In the genomic region with DNA sequence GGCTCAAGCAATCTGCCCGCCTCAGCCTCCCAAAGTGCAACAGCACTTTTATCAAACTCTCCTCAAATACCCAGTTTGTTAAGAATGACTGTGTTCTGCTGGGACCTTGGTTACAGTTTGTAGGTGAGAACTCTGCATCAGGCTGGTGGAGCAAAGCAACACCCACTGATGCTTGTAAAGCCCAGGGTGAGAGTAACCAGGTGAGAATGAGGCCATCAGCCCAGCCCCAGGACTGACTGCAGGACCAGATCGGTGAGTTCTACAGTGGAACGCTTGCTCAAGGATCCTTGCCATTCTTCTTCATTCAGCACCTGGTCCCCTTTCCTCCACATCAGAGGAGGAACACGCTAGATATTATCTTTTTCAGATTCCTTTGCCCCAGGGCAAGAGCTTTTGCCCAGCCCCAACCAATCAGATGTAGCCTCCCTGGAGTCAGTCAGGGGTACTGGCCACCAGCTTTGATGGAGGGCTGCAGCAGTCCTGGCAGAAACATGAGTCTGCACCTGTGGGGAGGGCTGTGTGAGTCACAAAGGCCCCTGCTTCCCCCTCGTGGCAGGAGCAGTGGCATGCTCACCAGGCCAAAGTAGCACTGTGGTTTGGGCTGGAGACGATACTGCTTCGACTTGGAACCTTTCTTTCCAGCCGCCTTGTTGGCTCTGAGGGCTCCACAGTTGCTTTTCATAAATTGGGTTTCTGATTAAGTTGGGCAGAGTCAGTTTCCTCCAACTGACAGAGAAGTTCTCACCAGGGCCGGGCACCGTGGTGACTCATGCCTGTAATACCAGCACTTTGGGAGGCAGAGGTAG, we compare ENCODE assay signal across 1 cellular context.
TF ChIP-seq lines count a peak whose summit lies in the region.

No MANE protein-coding gene starts in this region.

TF ChIP-seq in H1, 55 proteins besides CTCF, POLR2A, EP300 and RAD21:
- no peak for TF ChIP-seq SIRT6 (IDR thresholded peaks at IDR 0.05; ENCODE audit: low read length)
- no peak for TF ChIP-seq ZNF274 (IDR thresholded peaks at IDR 0.05; ENCODE audit: borderline replicate concordance, extremely low read depth, low read length)
- TF ChIP-seq TEAD4 (IDR thresholded peaks at IDR 0.05; ENCODE audit: low read depth, low read length) = no peak
- no peak for TF ChIP-seq JUN (IDR thresholded peaks at IDR 0.05; ENCODE audit: low read depth, low read length)
- no peak for TF ChIP-seq CTBP2 (IDR thresholded peaks at IDR 0.05; ENCODE audit: borderline replicate concordance, insufficient read depth, insufficient read length, low read length)
- peak; percentile 76 for TF ChIP-seq JUND (IDR thresholded peaks at IDR 0.05; ENCODE audit: low read length)
- no peak for TF ChIP-seq NRF1 (IDR thresholded peaks at IDR 0.05; ENCODE audit: low read depth, low read length)
- no peak for TF ChIP-seq CEBPB (IDR thresholded peaks at IDR 0.05; ENCODE audit: low read depth, low read length)
- peak; percentile 90 for TF ChIP-seq BACH1 (IDR thresholded peaks at IDR 0.05; ENCODE audit: low read length)
- no peak for TF ChIP-seq RXRA (IDR thresholded peaks at IDR 0.05; ENCODE audit: insufficient read depth, low read depth, low read length)
- TF ChIP-seq GABPA (IDR thresholded peaks at IDR 0.05; ENCODE audit: borderline replicate concordance, insufficient read depth, low read length) = peak; percentile 26; the same call in 1 of the 2 replicates
- TF ChIP-seq EGR1 (IDR thresholded peaks at IDR 0.05; ENCODE audit: borderline replicate concordance, low read depth, low read length) = no peak
- no peak for TF ChIP-seq CHD7 (IDR thresholded peaks at IDR 0.05; ENCODE audit: insufficient replicate concordance, low read length)
- TF ChIP-seq SP1 (IDR thresholded peaks at IDR 0.05; ENCODE audit: low read depth, low read length) = no peak
- peak; percentile 64; the same call in 1 of the 2 replicates for TF ChIP-seq TCF12 (IDR thresholded peaks at IDR 0.05; ENCODE audit: low read depth, low read length)
- no peak for TF ChIP-seq RFX5 (IDR thresholded peaks at IDR 0.05; ENCODE audit: borderline replicate concordance, low read depth, low read length)
- no peak for TF ChIP-seq BRCA1 (IDR thresholded peaks at IDR 0.05; ENCODE audit: low read depth, low read length)
- TF ChIP-seq SIN3A (conservative IDR thresholded peaks at IDR 0.05 in 1 of 2, IDR thresholded peaks at IDR 0.05 in 1 of 2; ENCODE audit: low read depth in 1 of 2, low read length in 2 of 2) = peak in 1 of 2 experiments; percentile 42; a peak in 1 of 4 replicates
- no peak for TF ChIP-seq ASH2L (IDR thresholded peaks at IDR 0.05; ENCODE audit: low read length)
- TF ChIP-seq, protein P1, sequence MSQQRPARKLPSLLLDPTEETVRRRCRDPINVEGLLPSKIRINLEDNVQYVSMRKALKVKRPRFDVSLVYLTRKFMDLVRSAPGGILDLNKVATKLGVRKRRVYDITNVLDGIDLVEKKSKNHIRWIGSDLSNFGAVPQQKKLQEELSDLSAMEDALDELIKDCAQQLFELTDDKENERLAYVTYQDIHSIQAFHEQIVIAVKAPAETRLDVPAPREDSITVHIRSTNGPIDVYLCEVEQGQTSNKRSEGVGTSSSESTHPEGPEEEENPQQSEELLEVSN (IDR thresholded peaks at IDR 0.05) = no peak
- no peak for TF ChIP-seq KDM1A (IDR thresholded peaks at IDR 0.05; ENCODE audit: borderline replicate concordance, low read length)
- TF ChIP-seq CREB1 (IDR thresholded peaks at IDR 0.05) = peak; percentile 37; the same call in 1 of the 2 replicates
- TF ChIP-seq TAF1 (IDR thresholded peaks at IDR 0.05; ENCODE audit: low read depth, low read length) = 0 out of 2 replicates have a peak, but pooled peaks have one; percentile 18
- no peak for TF ChIP-seq TAF7 (optimal IDR thresholded peaks at IDR 0.05; ENCODE audit: borderline replicate concordance, low read depth, low read length)
- peak; percentile 59; the same call in 1 of the 2 replicates for TF ChIP-seq MAFK (IDR thresholded peaks at IDR 0.05; ENCODE audit: low read depth, low read length)
- no peak for TF ChIP-seq FOSL1 (IDR thresholded peaks at IDR 0.05; ENCODE audit: insufficient read depth, low read depth, low read length)
- TF ChIP-seq MAX (IDR thresholded peaks at IDR 0.05) = peak; percentile 86
- TF ChIP-seq SP2 (IDR thresholded peaks at IDR 0.05; ENCODE audit: low read length) = no peak
- no peak for TF ChIP-seq RBBP5 (IDR thresholded peaks at IDR 0.05; ENCODE audit: borderline replicate concordance, low read depth, low read length)
- TF ChIP-seq PHF8 (conservative IDR thresholded peaks at IDR 0.05; ENCODE audit: low read depth, low read length) = no peak
- TF ChIP-seq, protein P2, sequence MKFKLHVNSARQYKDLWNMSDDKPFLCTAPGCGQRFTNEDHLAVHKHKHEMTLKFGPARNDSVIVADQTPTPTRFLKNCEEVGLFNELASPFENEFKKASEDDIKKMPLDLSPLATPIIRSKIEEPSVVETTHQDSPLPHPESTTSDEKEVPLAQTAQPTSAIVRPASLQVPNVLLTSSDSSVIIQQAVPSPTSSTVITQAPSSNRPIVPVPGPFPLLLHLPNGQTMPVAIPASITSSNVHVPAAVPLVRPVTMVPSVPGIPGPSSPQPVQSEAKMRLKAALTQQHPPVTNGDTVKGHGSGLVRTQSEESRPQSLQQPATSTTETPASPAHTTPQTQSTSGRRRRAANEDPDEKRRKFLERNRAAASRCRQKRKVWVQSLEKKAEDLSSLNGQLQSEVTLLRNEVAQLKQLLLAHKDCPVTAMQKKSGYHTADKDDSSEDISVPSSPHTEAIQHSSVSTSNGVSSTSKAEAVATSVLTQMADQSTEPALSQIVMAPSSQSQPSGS (IDR thresholded peaks at IDR 0.05; ENCODE audit: low read length) = no peak
- TF ChIP-seq, protein P3, sequence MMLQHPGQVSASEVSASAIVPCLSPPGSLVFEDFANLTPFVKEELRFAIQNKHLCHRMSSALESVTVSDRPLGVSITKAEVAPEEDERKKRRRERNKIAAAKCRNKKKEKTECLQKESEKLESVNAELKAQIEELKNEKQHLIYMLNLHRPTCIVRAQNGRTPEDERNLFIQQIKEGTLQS (IDR thresholded peaks at IDR 0.05; ENCODE audit: insufficient read depth, low read depth, low read length) = 0 out of 2 replicates have a peak, but pooled peaks have one; percentile 8
